Comparison of ENCODE assay signal across 8 cellular contexts in the genomic region with DNA sequence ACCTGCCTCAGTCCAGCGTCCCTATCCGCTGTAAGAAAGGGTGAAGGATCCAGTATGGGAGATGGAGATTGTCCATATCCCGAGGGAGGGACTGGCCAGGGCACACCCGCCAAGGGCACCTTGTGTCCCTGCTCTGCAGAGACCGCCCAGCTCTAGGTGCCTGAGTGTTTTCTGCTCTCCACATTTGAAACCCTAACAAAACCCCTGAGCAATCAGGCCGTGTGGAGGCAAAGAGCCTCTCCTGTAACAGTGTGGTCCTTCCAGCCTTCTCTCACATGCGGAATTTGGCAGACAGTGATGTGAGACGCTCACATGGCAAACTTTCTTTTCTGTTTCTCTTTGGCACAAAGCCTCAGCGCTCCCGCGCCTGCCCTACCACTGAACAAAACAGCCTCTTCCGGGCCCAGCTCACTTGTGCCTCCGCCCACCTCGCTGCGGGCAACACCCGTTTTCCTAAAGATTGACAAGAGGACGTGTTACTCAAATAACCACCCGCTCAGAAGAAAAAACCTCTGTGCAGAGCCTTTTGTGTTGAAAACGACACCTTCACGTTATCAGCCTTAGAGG.
DNase-seq lines count a peak whose midpoint lies in the region; ATAC-seq, FAIRE-seq and TF ChIP-seq lines count a peak whose summit lies in the region.

No MANE protein-coding gene starts in this region.

- no peak overlapping the region for H3K4me3 ChIP-seq in pancreas
- H3K4me3 ChIP-seq in thoracic aorta: peak overlapping the region; percentile 62

- H3K4me1 ChIP-seq in pancreas (no peaks in the 10 kb centered on the region), thoracic aorta (ENCODE audit: control insufficient read depth in 1 of 2, low read depth in 2 of 2) (peaks cover 0 to 3% of the 10 kb centered on the region in 2 donors)

- H3K27ac ChIP-seq in pancreas: peak overlapping the region in 1 of 4 donors; percentile 20
- no peak overlapping the region for H3K27ac ChIP-seq in thoracic aorta

- H3K27me3 ChIP-seq in pancreas (no peaks in the 10 kb centered on the region), thoracic aorta (replicated peaks; ENCODE audit: insufficient read depth) (no peaks in the 10 kb centered on the region)

- TF ChIP-seq CTCF in pancreas (IDR thresholded peaks at IDR 0.05) (no peak), thoracic aorta (IDR thresholded peaks at IDR 0.05) (no peak)

- intact Hi-C loops in pancreas (cut with DNase I): no loop called here

- H3K36me3 ChIP-seq in pancreas: no peaks in the 10 kb centered on the region
- H3K36me3 ChIP-seq in thoracic aorta: no peaks in the 10 kb centered on the region

- H3K9me3 ChIP-seq in pancreas (no peaks in the 10 kb centered on the region), thoracic aorta (no peaks in the 10 kb centered on the region)

- peak; percentile 39 for DNase-seq in NCI-H1105 treated with DMSO at 0.1 percent for 48 hours (lab: John Stamatoyannopoulos, UW)
- DNase-seq in ecto neural progenitor cell (ENCODE audit: low spot score): peak; percentile 78
- peak in 4 of 6 donors; percentile 7 to 73 (median 42) for DNase-seq in pancreas
- no peak for DNase-seq in thoracic aorta (ENCODE audit: low spot score)
- DNase-seq in retina: no peak

- no peak for FAIRE-seq in pancreas (lab: Jason Lieb, UNC)

- peak; percentile 96 to 97 for ATAC-seq in activated CD4-positive, CD25-positive, alpha-beta regulatory T cell treated with anti-CD3 and anti-CD28 coated beads, Interleukin-2, amount 50 U/mL, for 24 hours
- ATAC-seq in pancreas (peak; percentile 48 to 85 (median 72)), thoracic aorta (ENCODE audit: insufficient number of reproducible peaks, low FRiP score, low read depth) (peak; percentile 47), GM21360 (IDR thresholded peaks at IDR 0.05; ENCODE audit: unreplicated experiment) (no peak), GM21529 (IDR thresholded peaks at IDR 0.05; ENCODE audit: unreplicated experiment) (no peak)

- WGBS in pancreas, 2 donors: 55 to 57% methylated on average over 20 of the region's 20 CpGs

Comparison
In these comparisons a context has a peak if more than half of its experiments do, and no peak if none do; other contexts are left out.
1. DNase-seq: peak in NCI-H1105 treated with DMSO at 0.1 percent for 48 hours (single experiment), ecto neural progenitor cell (single experiment) and pancreas (4 of 6); none in thoracic aorta (single experiment) and retina (single experiment).
2. ATAC-seq: peak in activated CD4-positive, CD25-positive, alpha-beta regulatory T cell treated with anti-CD3 and anti-CD28 coated beads, Interleukin-2, amount 50 U/mL, for 24 hours (2 of 2), pancreas (4 of 4) and thoracic aorta (single experiment); none in GM21360 (single experiment) and GM21529 (single experiment).